In genomic region chr2:231856959-231857358, GRCh38 we compare ENCODE assay signal across 35 cellular contexts.
"Had no signal": no experiment of that assay in that cellular context is flagged by ENCODE, and none has a peak within 500 bp of the region (broad histone marks: within the 10 kb centered on the region; RNA-seq: fewer than 3 reads in every experiment).

No MANE protein-coding gene starts in this region.

- H3K27me3 Mint-ChIP-seq: activated CD4-positive, alpha-beta T cell treated with anti-CD3 and anti-CD28 coated beads for 36 hours had no signal

- H3K36me3 ChIP-seq: adrenal gland, brain microvascular endothelial cell, breast epithelium had no signal

- H3K4me1 Mint-ChIP-seq: activated CD4-positive, alpha-beta T cell treated with anti-CD3 and anti-CD28 coated beads for 36 hours; activated T-helper 17 cell treated with anti-CD3 and anti-CD28 coated beads, Interleukin-2, amount 50 U/mL, for 72 hours had no signal

- DNase-seq: activated B cell treated with CpG ODN at 0.5 μM for 24 hours; activated CD4-positive, alpha-beta memory T cell treated with anti-CD3 and anti-CD28 coated beads for 36 hours; activated CD4-positive, alpha-beta T cell treated with anti-CD3 and anti-CD28 coated beads for 36 hours; activated CD4-positive, alpha-beta T cell treated with anti-CD3 and anti-CD28 coated beads for 48 hours; activated CD4-positive, alpha-beta T cell treated with anti-CD3 and anti-CD28 coated beads, Interleukin-2, amount 50 U/mL, for 1 hour; activated CD4-positive, alpha-beta T cell treated with anti-CD3 and anti-CD28 coated beads, Interleukin-2, amount 50 U/mL, for 4 hours; activated CD4-positive, CD25-positive, alpha-beta regulatory T cell treated with anti-CD3 and anti-CD28 coated beads, Interleukin-2, amount 50 U/mL, for 72 hours; activated CD8-positive, alpha-beta memory T cell treated with anti-CD3 and anti-CD28 coated beads, Interleukin-2, amount 50 U/mL, for 4 hours; activated CD8-positive, alpha-beta T cell treated with anti-CD3 and anti-CD28 coated beads for 36 hours; activated effector memory CD4-positive, alpha-beta T cell treated with anti-CD3 and anti-CD28 coated beads, Interleukin-2, amount 50 U/mL, for 16 hours; activated gamma-delta T cell treated with Interleukin-2 at 50 U/mL for 16 hours; activated naive CD4-positive, alpha-beta T cell; activated naive CD4-positive, alpha-beta T cell treated with anti-CD3 and anti-CD28 coated beads for 36 hours; activated naive CD4-positive, alpha-beta T cell treated with anti-CD3 and anti-CD28 coated beads, Interleukin-2, amount 50 U/mL, for 16 hours; activated naive CD8-positive, alpha-beta T cell treated with anti-CD3 and anti-CD28 coated beads for 36 hours; activated T-cell treated with anti-CD3 and anti-CD28 coated beads for 4 hours; activated T-cell treated with anti-CD3 and anti-CD28 coated beads, Interleukin-2, amount 50 U/mL, for 1 hour; activated T-cell treated with anti-CD3 and anti-CD28 coated beads, Interleukin-2, amount 50 U/mL, for 4 hours; activated T-cell treated with anti-CD3 and anti-CD28 coated beads, Interleukin-2, amount 50 U/mL, for 72 hours; amniotic stem cell; aorta; body of pancreas; brain microvascular endothelial cell; central memory CD4-positive, alpha-beta T cell; T-helper 1 cell; T-helper 2 cell; T-helper 9 cell had no signal

- H3K4me1 ChIP-seq: adrenal gland, body of pancreas, breast epithelium had no signal

- H3K27me3 ChIP-seq: adrenal gland, body of pancreas, brain microvascular endothelial cell, breast epithelium had no signal

- H3K4me3 ChIP-seq: adrenal gland, body of pancreas, breast epithelium had no signal

- H3K27ac Mint-ChIP-seq: activated B cell treated with CpG ODN at 0.5 μM for 24 hours; activated CD4-positive, alpha-beta memory T cell treated with anti-CD3 and anti-CD28 coated beads for 36 hours; activated CD4-positive, alpha-beta T cell treated with anti-CD3 and anti-CD28 coated beads for 36 hours; activated CD8-positive, alpha-beta T cell treated with anti-CD3 and anti-CD28 coated beads for 36 hours; activated naive CD4-positive, alpha-beta T cell treated with anti-CD3 and anti-CD28 coated beads for 36 hours; activated naive CD4-positive, alpha-beta T cell treated with anti-CD3 and anti-CD28 coated beads, Interleukin-2, amount 50 U/mL, for 72 hours; activated naive CD8-positive, alpha-beta T cell treated with anti-CD3 and anti-CD28 coated beads for 36 hours; activated T-cell treated with anti-CD3 and anti-CD28 coated beads, Interleukin-2, amount 50 U/mL, for 72 hours; activated T-helper 1 cell treated with anti-CD3 and anti-CD28 coated beads, Interleukin-12 subunit alpha, Interleukin-12 subunit beta, Interleukin-2, Interleukin-4 antibody, amounts not matched to agents 30 ng/mL and 10 ng/mL and 1 ng/mL, durations not matched to agents 14 hours and 24 hours and 36 hours; activated T-helper 17 cell treated with anti-CD3 and anti-CD28 coated beads, Interleukin-2, amount 50 U/mL, for 72 hours; T-helper 1 cell treated with Interleukin-12 subunit alpha and Interleukin-12 subunit beta and Interleukin-4 antibody, amounts not matched to agents 30 μg/mL and 1 μg/mL, for 36 hours; T-helper 2 cell treated with Interferon-gamma antibody and Interleukin-4, amounts not matched to agents 5 μg/mL and 100 μg/mL, for 36 hours had no signal

- H3K9me3 Mint-ChIP-seq: activated B cell treated with CpG ODN at 0.5 μM for 24 hours; activated CD4-positive, alpha-beta memory T cell treated with anti-CD3 and anti-CD28 coated beads for 36 hours; activated CD8-positive, alpha-beta T cell treated with anti-CD3 and anti-CD28 coated beads for 36 hours; activated naive CD4-positive, alpha-beta T cell treated with anti-CD3 and anti-CD28 coated beads for 36 hours; activated naive CD4-positive, alpha-beta T cell treated with anti-CD3 and anti-CD28 coated beads, Interleukin-2, amount 50 U/mL, for 72 hours; activated naive CD8-positive, alpha-beta T cell treated with anti-CD3 and anti-CD28 coated beads for 36 hours; activated T-cell treated with anti-CD3 and anti-CD28 coated beads, Interleukin-2, amount 50 U/mL, for 4 hours; activated T-cell treated with anti-CD3 and anti-CD28 coated beads, Interleukin-2, amount 50 U/mL, for 72 hours; activated T-helper 1 cell treated with anti-CD3 and anti-CD28 coated beads, Interleukin-12 subunit alpha, Interleukin-12 subunit beta, Interleukin-2, Interleukin-4 antibody, amounts not matched to agents 30 ng/mL and 10 ng/mL and 1 ng/mL, durations not matched to agents 14 hours and 24 hours and 36 hours; activated T-helper 17 cell treated with anti-CD3 and anti-CD28 coated beads, Interleukin-2, amount 50 U/mL, for 72 hours; T-helper 1 cell treated with Interleukin-12 subunit alpha and Interleukin-12 subunit beta and Interleukin-4 antibody, amounts not matched to agents 30 μg/mL and 1 μg/mL, for 36 hours; T-helper 2 cell treated with Interferon-gamma antibody and Interleukin-4, amounts not matched to agents 5 μg/mL and 100 μg/mL, for 36 hours had no signal

- H3K36me3 Mint-ChIP-seq: activated CD4-positive, alpha-beta memory T cell treated with anti-CD3 and anti-CD28 coated beads for 36 hours; activated naive CD4-positive, alpha-beta T cell treated with anti-CD3 and anti-CD28 coated beads, Interleukin-2, amount 50 U/mL, for 72 hours; activated naive CD8-positive, alpha-beta T cell treated with anti-CD3 and anti-CD28 coated beads for 36 hours had no signal

- H3K4me3 Mint-ChIP-seq: activated B cell treated with CpG ODN at 0.5 μM for 24 hours; activated CD4-positive, alpha-beta memory T cell treated with anti-CD3 and anti-CD28 coated beads for 36 hours; activated CD4-positive, alpha-beta T cell treated with anti-CD3 and anti-CD28 coated beads for 36 hours; activated CD8-positive, alpha-beta T cell treated with anti-CD3 and anti-CD28 coated beads for 36 hours; activated naive CD4-positive, alpha-beta T cell treated with anti-CD3 and anti-CD28 coated beads for 36 hours; activated naive CD8-positive, alpha-beta T cell treated with anti-CD3 and anti-CD28 coated beads for 36 hours; activated T-cell treated with anti-CD3 and anti-CD28 coated beads, Interleukin-2, amount 50 U/mL, for 4 hours; activated T-cell treated with anti-CD3 and anti-CD28 coated beads, Interleukin-2, amount 50 U/mL, for 72 hours; activated T-helper 1 cell treated with anti-CD3 and anti-CD28 coated beads, Interleukin-12 subunit alpha, Interleukin-12 subunit beta, Interleukin-2, Interleukin-4 antibody, amounts not matched to agents 30 ng/mL and 10 ng/mL and 1 ng/mL, durations not matched to agents 14 hours and 24 hours and 36 hours; activated T-helper 17 cell treated with anti-CD3 and anti-CD28 coated beads, Interleukin-2, amount 50 U/mL, for 72 hours; T-helper 1 cell treated with Interleukin-12 subunit alpha and Interleukin-12 subunit beta and Interleukin-4 antibody, amounts not matched to agents 30 μg/mL and 1 μg/mL, for 36 hours; T-helper 2 cell treated with Interferon-gamma antibody and Interleukin-4, amounts not matched to agents 5 μg/mL and 100 μg/mL, for 36 hours had no signal

- H3K27ac ChIP-seq: adrenal gland, body of pancreas, brain microvascular endothelial cell, breast epithelium, VCaP had no signal

- H3K9me3 ChIP-seq: adrenal gland, body of pancreas, breast epithelium had no signal
